In genomic region chr13:52950436-52950960, GRCh38 we compare ENCODE assay signal across 21 cellular contexts.
DNase-seq lines count a peak whose midpoint lies in the region; ATAC-seq and TF ChIP-seq lines count a peak whose summit lies in the region.
"Had no signal": no experiment of that assay in that cellular context is flagged by ENCODE, and none has a peak within 500 bp of the region (broad histone marks: within the 10 kb centered on the region; RNA-seq: fewer than 3 reads in every experiment).

No MANE protein-coding gene starts in this region.

- DNase-seq in caudate nucleus (lab: John Stamatoyannopoulos, UW) (no peak), mesendoderm (no peak), erythroblast (lab: John Stamatoyannopoulos, UW) (no peak), NCI-H2227 (lab: John Stamatoyannopoulos, UW; ENCODE audit: unreplicated experiment) (no peak)
- DNase-seq: CD4-positive, alpha-beta memory T cell; COR-L47; GOT3; HCEC 1CT; NCI-H1048; NCI-H1417; NCI-H1694; NCI-H2029 treated with DMSO at 0.1 percent for 48 hours; NCI-H2227 treated with DMSO at 0.1 percent for 48 hours; NCI-H526 treated with DMSO at 0.1 percent for 48 hours; PC-9; SHP77 had no signal

- no peaks in the 10 kb centered on the region for H3K9me3 ChIP-seq in gastroesophageal sphincter

- no peak for TF ChIP-seq CTCF in gastroesophageal sphincter (IDR thresholded peaks at IDR 0.05)

- H3K9ac ChIP-seq in mesendoderm (ENCODE audit: low read length) = no peak overlapping the region
- H3K9ac ChIP-seq: KMS-11 had no signal

- TF ChIP-seq EP300 in gastroesophageal sphincter (IDR thresholded peaks at IDR 0.05) = no peak

- H3K4me3 ChIP-seq in gastroesophageal sphincter = no peak overlapping the region
- H3K4me3 ChIP-seq in mesendoderm (ENCODE audit: low read length) = no peak overlapping the region
- H3K4me3 ChIP-seq: PC-9 had no signal

- peak overlapping the region; percentile 8 for H3K4ac ChIP-seq in mesendoderm (ENCODE audit: low read depth, low read length)

- H3K27me3 ChIP-seq in gastroesophageal sphincter = peaks cover 11% of the 10 kb centered on the region
- no peaks in the 10 kb centered on the region for H3K27me3 ChIP-seq in mesendoderm (ENCODE audit: insufficient read depth, low read length, poor library complexity)

- no peak overlapping the region for H3K23ac ChIP-seq in mesendoderm (ENCODE audit: low read length)

- WGBS in gastroesophageal sphincter (ENCODE audit: low coverage in 1 of 2), 2 donors = 50 to 71% methylated on average over 4 to 5 of the region's 6 CpGs
- WGBS in mesendoderm (ENCODE audit: extremely low coverage, insufficient coverage, low lambda C conversion rate) = no CpG with 5 or more reads among the region's 6 CpGs

- peak overlapping the region; percentile 81 for H3K27ac ChIP-seq in caudate nucleus (ENCODE audit: low read depth, low read length)
- peak overlapping the region in 1 of 4 donors; percentile 19 for H3K27ac ChIP-seq in gastroesophageal sphincter
- H3K27ac ChIP-seq in mesendoderm (ENCODE audit: low read depth, low read length) = no peak overlapping the region
- H3K27ac ChIP-seq in temporal lobe (ENCODE audit: low read depth, low read length) = peak overlapping the region; percentile 70
- H3K27ac ChIP-seq: HL-60, KMS-11, PC-9 had no signal

- no peaks in the 10 kb centered on the region for H3K4me1 ChIP-seq in gastroesophageal sphincter
- H3K4me1 ChIP-seq in mesendoderm (ENCODE audit: control insufficient read depth, low read depth, low read length) = peaks cover 15% of the 10 kb centered on the region

- no peak overlapping the region for H2BK5ac ChIP-seq in mesendoderm (ENCODE audit: low read length)

- ATAC-seq in gastroesophageal sphincter (peak; percentile 39), GM19455 (IDR thresholded peaks at IDR 0.05; ENCODE audit: unreplicated experiment) (no peak)

- no peak overlapping the region for H4K8ac ChIP-seq in mesendoderm (ENCODE audit: low read depth, low read length)

- H3K4me2 ChIP-seq in mesendoderm (ENCODE audit: low read length) = no peak overlapping the region
- H3K4me2 ChIP-seq: KMS-11, PC-9 had no signal

- no peak overlapping the region for H3K56ac ChIP-seq in mesendoderm (ENCODE audit: low read length)

- no peak for TF ChIP-seq POLR2A in gastroesophageal sphincter (IDR thresholded peaks at IDR 0.05)
- no peak for TF ChIP-seq POLR2A in erythroblast (IDR thresholded peaks at IDR 0.05; ENCODE audit: low read length)

- no peak overlapping the region for H2AK5ac ChIP-seq in mesendoderm (ENCODE audit: low read length)

- no peak overlapping the region for H2BK15ac ChIP-seq in mesendoderm (replicated peaks; ENCODE audit: low read depth)

- H3K18ac ChIP-seq in mesendoderm (ENCODE audit: low read length) = no peak overlapping the region

- H3K79me2 ChIP-seq in mesendoderm (ENCODE audit: control insufficient read depth, insufficient read depth, low read length) = no peaks in the 10 kb centered on the region

- H4K5ac ChIP-seq in mesendoderm (ENCODE audit: low read length) = no peak overlapping the region

- H3K79me1 ChIP-seq in mesendoderm (ENCODE audit: low read length) = no peaks in the 10 kb centered on the region

- no peak overlapping the region for H2BK120ac ChIP-seq in mesendoderm (ENCODE audit: low read depth, low read length)

- H3K36me3 ChIP-seq in gastroesophageal sphincter = no peaks in the 10 kb centered on the region
- no peaks in the 10 kb centered on the region for H3K36me3 ChIP-seq in mesendoderm (ENCODE audit: control insufficient read depth, insufficient read depth, low read length)
